ENCODE assay signal across 28 cellular contexts in the genomic region with DNA sequence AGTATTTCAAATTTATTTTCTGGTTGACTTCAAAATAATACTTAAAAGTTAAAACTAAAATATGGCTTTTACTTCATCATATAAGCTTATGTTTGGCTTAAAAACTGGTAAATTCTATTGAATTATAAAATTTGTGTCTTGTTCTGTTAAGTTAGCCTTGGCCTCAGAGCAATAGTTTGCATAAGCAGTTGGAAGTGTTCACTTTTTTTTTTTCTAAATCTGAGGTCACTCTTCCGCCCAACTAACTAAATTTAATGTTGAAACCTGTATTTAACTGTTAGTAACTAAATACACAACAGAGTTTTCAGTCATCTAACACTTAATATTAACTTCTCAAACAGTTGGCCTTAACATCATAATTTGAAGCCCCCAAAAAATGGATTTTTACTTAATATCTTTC.
"Had no signal": no experiment of that assay in that cellular context is flagged by ENCODE, and none has a peak within 500 bp of the region (broad histone marks: within the 10 kb centered on the region; RNA-seq: fewer than 3 reads in every experiment).

No MANE protein-coding gene starts in this region.

- H3K27ac ChIP-seq: adrenal gland, body of pancreas, colonic mucosa, epithelial cell of prostate, esophagus squamous epithelium, WERI-Rb-1 had no signal

- H3K4me3 ChIP-seq: adrenal gland, body of pancreas, colonic mucosa, esophagus squamous epithelium had no signal

- DNase-seq: activated B cell treated with CpG ODN at 0.5 μM for 24 hours; activated CD4-positive, alpha-beta memory T cell treated with anti-CD3 and anti-CD28 coated beads for 36 hours; activated CD4-positive, alpha-beta T cell treated with anti-CD3 and anti-CD28 coated beads, Interleukin-2, amount 10 ng/mL, durations not matched to agents 24 days and 14 days; activated CD8-positive, alpha-beta memory T cell treated with anti-CD3 and anti-CD28 coated beads, Interleukin-2, amount 10 ng/mL, durations not matched to agents 7 days and 5 days; activated CD8-positive, alpha-beta memory T cell treated with anti-CD3 and anti-CD28 coated beads, Interleukin-2, amount 50 U/mL, for 4 hours; activated CD8-positive, alpha-beta T cell treated with anti-CD3 and anti-CD28 coated beads, Interleukin-2, amount 10 ng/mL, durations not matched to agents 7 days and 5 days; activated effector memory CD4-positive, alpha-beta T cell treated with anti-CD3 and anti-CD28 coated beads, Interleukin-2, amount 50 U/mL, for 16 hours; activated naive CD4-positive, alpha-beta T cell treated with anti-CD3 and anti-CD28 coated beads for 36 hours; activated naive CD8-positive, alpha-beta T cell treated with anti-CD3 and anti-CD28 coated beads for 36 hours; activated naive CD8-positive, alpha-beta T cell treated with anti-CD3 and anti-CD28 coated beads, Interleukin-2, amount 50 U/mL, for 24 hours; activated T-cell treated with anti-CD3 and anti-CD28 coated beads, Interleukin-2, amount 50 U/mL, for 1 hour; activated T-cell treated with anti-CD3 and anti-CD28 coated beads, Interleukin-2, amount 50 U/mL, for 48 hours; adrenal gland; amygdala; aorta; body of pancreas; central memory CD4-positive, alpha-beta T cell; cerebellar nuclear complex; colonic mucosa; effector CD8-positive, alpha-beta T cell; esophagus squamous epithelium; foreskin fibroblast; T-helper 1 cell; T-helper 17 cell; T1000; WERI-Rb-1 had no signal

- H3K9me3 ChIP-seq: body of pancreas, colonic mucosa, esophagus squamous epithelium had no signal

- H3K36me3 ChIP-seq: adrenal gland, colonic mucosa, esophagus squamous epithelium, WERI-Rb-1 had no signal

- ATAC-seq: activated CD4-positive, CD25-positive, alpha-beta regulatory T cell treated with anti-CD3 and anti-CD28 coated beads, Interleukin-2, amount 50 U/mL, for 24 hours; activated CD8-positive, alpha-beta memory T cell treated with anti-CD3 and anti-CD28 coated beads, Interleukin-2, amount 10 ng/mL, durations not matched to agents 7 days and 5 days; activated CD8-positive, alpha-beta T cell treated with anti-CD3 and anti-CD28 coated beads, Interleukin-2, amount 10 ng/mL, durations not matched to agents 7 days and 5 days; activated naive CD8-positive, alpha-beta T cell treated with anti-CD3 and anti-CD28 coated beads, Interleukin-2, amount 50 U/mL, for 24 hours; body of pancreas; T-helper 17 cell had no signal

- H3K27me3 ChIP-seq: adrenal gland, body of pancreas, colonic mucosa, esophagus squamous epithelium had no signal

- H3K4me1 ChIP-seq: adrenal gland, body of pancreas, colonic mucosa, esophagus squamous epithelium had no signal
